In the genomic region with DNA sequence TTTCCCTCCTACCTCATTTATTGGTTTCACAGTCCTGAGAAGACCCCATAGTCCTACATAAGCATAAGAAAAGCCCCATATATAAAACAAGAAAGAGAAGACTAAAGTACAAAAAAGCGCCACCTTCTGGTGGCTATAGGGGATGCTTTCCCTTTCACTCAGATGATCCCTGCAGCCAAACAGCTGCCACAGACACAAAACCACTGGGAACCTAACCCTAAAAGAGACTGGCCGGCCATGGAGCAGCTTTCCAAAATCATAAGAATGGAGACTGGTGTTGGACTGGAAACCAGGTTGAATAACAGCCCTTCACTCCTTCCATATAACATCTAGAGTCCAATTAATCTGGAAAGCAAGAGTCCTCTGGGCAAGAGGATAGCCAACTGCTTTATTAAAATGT, we compare ENCODE assay signal across 8 cellular contexts.
DNase-seq lines count a peak whose midpoint lies in the region; ATAC-seq and TF ChIP-seq lines count a peak whose summit lies in the region.

No MANE protein-coding gene starts in this region.

- H3K27ac Mint-ChIP-seq in effector memory CD8-positive, alpha-beta T cell = peak overlapping the region in 1 of 2 donors; percentile 77

- no peaks in the 10 kb centered on the region for H3K27me3 ChIP-seq in muscle layer of colon (ENCODE audit: control insufficient read depth in 1 of 2, insufficient read depth in 2 of 2, low read length in 2 of 2)

- peaks cover 35% of the 10 kb centered on the region for H3K4me1 ChIP-seq in muscle layer of colon (ENCODE audit: insufficient read depth, low read length)

- H3K4me1 Mint-ChIP-seq in effector memory CD8-positive, alpha-beta T cell (ENCODE audit: low read depth in 2 of 2) = peaks cover 10 to 15% of the 10 kb centered on the region in 2 donors

- H3K27ac ChIP-seq in muscle layer of colon (ENCODE audit: low read depth, low read length) = peak overlapping the region; percentile 53

- H3K9me3 Mint-ChIP-seq in effector memory CD8-positive, alpha-beta T cell = no peaks in the 10 kb centered on the region

- H3K9me3 ChIP-seq in muscle layer of colon (ENCODE audit: low read length) = no peaks in the 10 kb centered on the region

- no peak overlapping the region for H3K9ac ChIP-seq in muscle layer of colon (ENCODE audit: low read length)

- H3K36me3 ChIP-seq in muscle layer of colon (ENCODE audit: insufficient read depth, low read length) = peaks cover 37% of the 10 kb centered on the region

- TF ChIP-seq CTCF in HFF-Myc (IDR thresholded peaks at IDR 0.05; ENCODE audit: low read depth, low read length, missing control alignments) = peak; percentile 70

- peaks cover 87% of the 10 kb centered on the region for H3K36me3 Mint-ChIP-seq in effector memory CD8-positive, alpha-beta T cell (ENCODE audit: insufficient read depth)

- H3K27me3 Mint-ChIP-seq in effector memory CD8-positive, alpha-beta T cell = no peaks in the 10 kb centered on the region

- H3K4me3 ChIP-seq in HFF-Myc (replicated peaks; ENCODE audit: low read depth, low read length) (no peak overlapping the region), muscle layer of colon (ENCODE audit: low read depth in 1 of 2, low read length in 2 of 2) (peak overlapping the region in 1 of 2 donors; percentile 17)

- DNase-seq in COLO829 (ENCODE audit: low spot score) (peak; percentile 54), HFF-Myc (ENCODE audit: extremely low read depth, low read depth) (no peak), T-helper 9 cell (peak; percentile 23)
- peak; percentile 12 to 26 (median 20) for DNase-seq in effector memory CD8-positive, alpha-beta T cell

- H3K4me3 Mint-ChIP-seq in effector memory CD8-positive, alpha-beta T cell = no peak overlapping the region

- ATAC-seq in effector memory CD8-positive, alpha-beta T cell (replicated peaks) = peak; percentile 68
- ATAC-seq in HG02678 (IDR thresholded peaks at IDR 0.05; ENCODE audit: unreplicated experiment) = no peak
- no peak for ATAC-seq in GM18519 (IDR thresholded peaks at IDR 0.05; ENCODE audit: low FRiP score, unreplicated experiment)
- no peak for ATAC-seq in HG03354 (IDR thresholded peaks at IDR 0.05; ENCODE audit: poor library complexity, severe bottlenecking, unreplicated experiment)
